In genomic region chr5:37197340-37198050, GRCh38 we compare ENCODE assay signal across 9 cellular contexts. TPM values are rescaled to one million over a fixed set of nuclear protein-coding genes. Genes with fewer than 3 reads are reported as not detected.
DNase-seq lines count a peak whose midpoint lies in the region; ATAC-seq, FAIRE-seq and TF ChIP-seq lines count a peak whose summit lies in the region.
"Had no signal": no experiment of that assay in that cellular context is flagged by ENCODE, and none has a peak within 500 bp of the region (broad histone marks: within the 10 kb centered on the region; RNA-seq: fewer than 3 reads in every experiment).

No MANE protein-coding gene starts in this region.

- peak; percentile 51 for ATAC-seq in GM19468 (IDR thresholded peaks at IDR 0.05; ENCODE audit: extremely low read depth, unreplicated experiment)
- ATAC-seq in HG03565 (IDR thresholded peaks at IDR 0.05; ENCODE audit: unreplicated experiment) = peak; percentile 82
- no peak for ATAC-seq in K562
- ATAC-seq: HCT116 had no signal

- POLR2A ChIA-PET in CD8-positive, alpha-beta memory T cell (lab: Charles Lee) = interaction anchor here (1.1 kb wide), 1 partner anchor 181 kb away, joined by 3 read pairs; the partner anchor contains the start of gene WDR70
- POLR2A ChIA-PET in K562 (lab: Yijun Ruan, JAX) = interaction anchor here (1.2 kb wide), 1 partner anchor 163 kb away, joined by 4 read pairs; no protein-coding TSS in a partner anchor

- H3K4me3 ChIP-seq in CD8-positive, alpha-beta memory T cell (ENCODE audit: low read length) = peak overlapping the region; percentile 38
- H3K4me3 ChIP-seq in K562 (no peak overlapping the region), colonic mucosa (no peak overlapping the region)

- no peak for FAIRE-seq in K562 (lab: Jason Lieb, UNC)

- peak overlapping the region; percentile 83 to 96 (median 92) for H3K27ac Mint-ChIP-seq in CD8-positive, alpha-beta memory T cell

- H3K9ac ChIP-seq in K562 (ENCODE audit: insufficient read depth in 1 of 2, low read depth in 2 of 2, low read length in 2 of 2) (no peak overlapping the region), colonic mucosa (ENCODE audit: low read depth in 2 of 2, low read length in 2 of 2) (no peak overlapping the region)

- TF ChIP-seq POLR2A in K562 (conservative IDR thresholded peaks at IDR 0.05) = no peak

- no peaks in the 10 kb centered on the region for H3K9me3 ChIP-seq in CD8-positive, alpha-beta memory T cell (ENCODE audit: low read length)
- H3K9me3 ChIP-seq in K562 (replicated peaks; ENCODE audit: control insufficient read depth, insufficient read depth, low read depth, low read length) (no peaks in the 10 kb centered on the region), colonic mucosa (no peaks in the 10 kb centered on the region)

- no peaks in the 10 kb centered on the region for H3K27me3 ChIP-seq in CD8-positive, alpha-beta memory T cell (ENCODE audit: insufficient read depth, low read length, poor library complexity, severe bottlenecking)
- H3K27me3 ChIP-seq in K562 (ENCODE audit: control insufficient read depth in 2 of 2, insufficient read depth in 2 of 2, low read length in 2 of 2) = peaks cover 0 to 7% of the 10 kb centered on the region in 2 experiments; a peak in 2 of 5 replicates
- H3K27me3 ChIP-seq in colonic mucosa = no peaks in the 10 kb centered on the region

- H3K36me3 Mint-ChIP-seq in CD8-positive, alpha-beta memory T cell = peaks cover 0 to 27% (median 2%) of the 10 kb centered on the region in 3 donors

- H3K9me3 Mint-ChIP-seq in CD8-positive, alpha-beta memory T cell = no peaks in the 10 kb centered on the region

- no peaks in the 10 kb centered on the region for H3K9me1 ChIP-seq in K562 (ENCODE audit: control insufficient read depth, insufficient read depth, low read length)

- H3K4me1 Mint-ChIP-seq in CD8-positive, alpha-beta memory T cell = peaks cover 19 to 26% (median 21%) of the 10 kb centered on the region in 3 donors

- H3K4me3 Mint-ChIP-seq in CD8-positive, alpha-beta memory T cell = peak overlapping the region; percentile 82 to 91 (median 84)

- no peak for TF ChIP-seq RAD21 in K562 (CRISPR knock-in tag; conservative IDR thresholded peaks at IDR 0.05 in 1 of 2, IDR thresholded peaks at IDR 0.05 in 1 of 2)

- no TSS peak for BruUV-seq in K562 (replicated peaks; lab: Mats Ljungman, UMichigan)

- H3K4me2 ChIP-seq in K562 (ENCODE audit: insufficient read depth, low read length) = no peak overlapping the region

- TF ChIP-seq EP300 in K562 (IDR thresholded peaks at IDR 0.05; ENCODE audit: low read length) = no peak

- intact Hi-C loops in K562 (cut with micrococcal nuclease) (no loop called here), colonic mucosa (cut with DNase I) (no loop called here)

- no peak overlapping the region for H2AFZ ChIP-seq in K562 (ENCODE audit: low read depth, low read length)

- CTCF ChIA-PET in CD8-positive, alpha-beta memory T cell (lab: Charles Lee) = interaction anchor here (1.8 kb wide), 1 partner anchor 17 kb away, joined by 4 read pairs; no protein-coding TSS in a partner anchor
- CTCF ChIA-PET in K562 (lab: Yijun Ruan, JAX; ENCODE audit: low intra/inter-chr PET ratio) = no interaction called here

- H3K36me3 ChIP-seq in CD8-positive, alpha-beta memory T cell (ENCODE audit: insufficient read depth, low read length) = no peaks in the 10 kb centered on the region
- H3K36me3 ChIP-seq in K562 (ENCODE audit: control insufficient read depth, insufficient read depth, low read length) (no peaks in the 10 kb centered on the region), colonic mucosa (no peaks in the 10 kb centered on the region)

- H3K27ac ChIP-seq in CD8-positive, alpha-beta memory T cell (ENCODE audit: low read depth, low read length) = no peak overlapping the region
- H3K27ac ChIP-seq in K562 (ENCODE audit: extremely low read depth, low read depth, low read length) (no peak overlapping the region), colonic mucosa (no peak overlapping the region)

- H3K4me1 ChIP-seq in CD8-positive, alpha-beta memory T cell (ENCODE audit: insufficient read depth, low read length) = peaks cover 11% of the 10 kb centered on the region
- no peaks in the 10 kb centered on the region for H3K4me1 ChIP-seq in K562 (replicated peaks in 1 of 2; ENCODE audit: control insufficient read depth in 2 of 2, insufficient read depth in 2 of 2, low read length in 2 of 2)
- no peaks in the 10 kb centered on the region for H3K4me1 ChIP-seq in colonic mucosa

- H4K20me1 ChIP-seq in K562 (replicated peaks; ENCODE audit: control insufficient read depth, insufficient read depth, low read length) = no peaks in the 10 kb centered on the region

- TF ChIP-seq CTCF in K562 (IDR thresholded peaks at IDR 0.05 in 2 of 3, conservative IDR thresholded peaks at IDR 0.05 in 1 of 3; ENCODE audit: insufficient read depth in 2 of 3, low read depth in 1 of 3, low read length in 3 of 3) (no peak), colonic mucosa (IDR thresholded peaks at IDR 0.05) (no peak)

- no peaks in the 10 kb centered on the region for H3K79me2 ChIP-seq in K562 (ENCODE audit: control insufficient read depth, insufficient read depth, low read length)

- H3K27me3 Mint-ChIP-seq in CD8-positive, alpha-beta memory T cell = no peaks in the 10 kb centered on the region

- DNase-seq in CD8-positive, alpha-beta memory T cell = peak in 1 of 5 donors; percentile 16
- no peak for DNase-seq in K562 (ENCODE audit: extremely low read depth in 1 of 4, low spot score in 3 of 4)
- no peak for DNase-seq in colonic mucosa
- no peak for DNase-seq in T1000 (lab: John Stamatoyannopoulos, UW)
- DNase-seq in NCI-H2171 treated with DMSO at 0.1 percent for 48 hours (lab: John Stamatoyannopoulos, UW) = no peak
- DNase-seq in ureter (ENCODE audit: low spot score) = no peak

- in situ Hi-C loops in K562 (cut with MboI) = no loop called here

- 4% methylated on average over 3 of the region's 3 CpGs for WGBS in K562 (ENCODE audit: insufficient coverage, low coverage, missing lambda C conversion rate)

TF ChIP-seq in K562, 482 proteins besides CTCF, POLR2A, EP300 and RAD21 (continues in another document):
- TF ChIP-seq CREB3 (tag; conservative IDR thresholded peaks at IDR 0.05; ENCODE audit: low read depth) (peak; percentile 65; the same call in 1 of the 2 replicates), BRD9 (IDR thresholded peaks at IDR 0.05; ENCODE audit: low read depth, partially characterized antibody) (no peak), ARID2 (IDR thresholded peaks at IDR 0.05) (no peak), NR2C2 (CRISPR knock-in tag; IDR thresholded peaks at IDR 0.05) (no peak), NR2C2 (tag; IDR thresholded peaks at IDR 0.05) (peak; percentile 64; the same call in 1 of the 2 replicates), ZNF561 (CRISPR knock-in tag; conservative IDR thresholded peaks at IDR 0.05) (no peak), GABPA (tag; conservative IDR thresholded peaks at IDR 0.05; ENCODE audit: low read depth) (peak; percentile 37; the same call in 1 of the 2 replicates), SMAD3 (CRISPR knock-in tag; conservative IDR thresholded peaks at IDR 0.05) (no peak), ZFP91 (CRISPR knock-in tag; IDR thresholded peaks at IDR 0.05) (no peak), NR4A1 (CRISPR knock-in tag; IDR thresholded peaks at IDR 0.05) (no peak), NR4A1 (tag; IDR thresholded peaks at IDR 0.05) (0 out of 2 replicates have a peak, but pooled peaks have one; percentile 25), ZNF12 (CRISPR knock-in tag; IDR thresholded peaks at IDR 0.05) (no peak), ZKSCAN3 (CRISPR knock-in tag; IDR thresholded peaks at IDR 0.05) (no peak)

RNA-seq across cellular contexts. Expression of gene CPLANE1, which starts 51.7 kb away (rescaled TPM):
- total RNA-seq in CD8-positive, alpha-beta memory T cell = 1 to 10 TPM; 8.2 to 9.3 TPM
- polyA plus RNA-seq in CD8-positive, alpha-beta memory T cell = 1.3 TPM
- total RNA-seq in K562 (2011; cell fraction: chromatin; rRNA removed; ENCODE audit: low replicate concordance) = 0.05 and 0.55 TPM in 2 replicates
- 0.13 and 0.83 TPM in 2 replicates for total RNA-seq in K562 (2011; cell fraction: nucleolus; rRNA removed)
- total RNA-seq in K562 (2011; cell fraction: nucleoplasm; rRNA removed) = 0.37 and 1.5 TPM in 2 replicates
- under 0.01 and 0.08 TPM in 2 replicates for total RNA-seq in K562 (2014; rRNA removed)
- 0.11 TPM in 1 of 2 replicates, not detected in the other for total RNA-seq in K562 (2014; rRNA removed; fragmentation: Illumina TruSeq; extraction: Trizol)
- total RNA-seq in K562 (2015; rRNA removed; fragmentation: Illumina TruSeq; extraction: Trizol) = 0.18 TPM in 1 of 2 replicates, not detected in the other
- total RNA-seq in K562 (2021) = 0.09 and 0.27 TPM in 2 replicates
- 0.04 and 0.08 TPM in 2 replicates for polyA plus RNA-seq in K562 (2011; rRNA removed)
- under 0.01 TPM in 1 of 2 replicates, not detected in the other for polyA plus RNA-seq in K562 (2011; cell fraction: cytosol; rRNA removed)
- polyA plus RNA-seq in K562 (2011; cell fraction: nucleus; rRNA removed) = 0.10 TPM in 1 of 2 replicates, not detected in the other
- 0.01 and 0.03 TPM in 2 replicates for polyA plus RNA-seq in K562 (2012)
- polyA plus RNA-seq in K562 (2014; fragmentation: Illumina TruSeq; extraction: Trizol) = 0.08 TPM in 1 of 2 replicates, not detected in the other
- polyA plus RNA-seq in K562 (2014; fragmentation: Nextera tagmentation; extraction: Ambion mirVana) = under 1 TPM; under 0.01 to 0.01 TPM
- not detected in 2 replicates for polyA plus RNA-seq in K562 (2014; rRNA removed)
- 0.11 and 0.63 TPM in 2 replicates for polyA minus RNA-seq in K562 (2011; rRNA and poly(A)+ RNA removed)
- polyA minus RNA-seq in K562 (2011; cell fraction: cytosol; rRNA and poly(A)+ RNA removed) = 1.7 and 8.5 TPM in 2 replicates
- polyA minus RNA-seq in K562 (2011; cell fraction: nucleus; rRNA and poly(A)+ RNA removed) = under 0.01 and 1.00 TPM in 2 replicates
- 1 to 10 TPM; 6.4 to 8.4 TPM for total RNA-seq in colonic mucosa
- 30.0 TPM for total RNA-seq in ureter
